In genomic region chr16:18767217-18767616, GRCh38 we compare ENCODE assay signal across 8 cellular contexts. TPM values are rescaled to one million over a fixed set of nuclear protein-coding genes. Genes with fewer than 3 reads are reported as not detected.
A peak's percentile ranks its signal among the peaks of the same experiment; 100 is the strongest.
DNase-seq lines count a peak whose midpoint lies in the region; ATAC-seq lines count a peak whose summit lies in the region.
"Not testable (repeated sequence)": the region's sequence is repeated elsewhere in the genome, so short reads cannot be mapped to it uniquely, and the experiment has no call there.

No MANE protein-coding gene starts in this region.

- not testable (repeated sequence) for H3K4me3 ChIP-seq in CD8-positive, alpha-beta memory T cell (ENCODE audit: low read length)

- POLR2A ChIA-PET in CD8-positive, alpha-beta memory T cell (lab: Charles Lee), result not testable (repeated sequence)

- not testable (repeated sequence) for H3K9me3 Mint-ChIP-seq in CD8-positive, alpha-beta memory T cell

- ATAC-seq in GM18909 (IDR thresholded peaks at IDR 0.05; ENCODE audit: poor library complexity, unreplicated experiment) (peak; percentile 68), GM21528 (IDR thresholded peaks at IDR 0.05; ENCODE audit: low FRiP score, unreplicated experiment) (peak; percentile 55), HG02938 (IDR thresholded peaks at IDR 0.05; ENCODE audit: unreplicated experiment) (peak; percentile 52), HG03565 (IDR thresholded peaks at IDR 0.05; ENCODE audit: unreplicated experiment) (peak; percentile 56)

- not testable (repeated sequence) for H3K4me1 ChIP-seq in CD8-positive, alpha-beta memory T cell (ENCODE audit: insufficient read depth, low read length)

- H3K4me3 Mint-ChIP-seq in CD8-positive, alpha-beta memory T cell, result peak overlapping the region in 6 of 7 donors; percentile 35 to 66 (median 54)

- not testable (repeated sequence) for H3K27me3 ChIP-seq in CD8-positive, alpha-beta memory T cell (ENCODE audit: insufficient read depth, low read length, poor library complexity, severe bottlenecking)

- H3K36me3 Mint-ChIP-seq in CD8-positive, alpha-beta memory T cell, result not testable (repeated sequence)

- H3K27me3 Mint-ChIP-seq in CD8-positive, alpha-beta memory T cell, result not testable (repeated sequence)

- peaks cover 13 to 18% (median 15%) of the 10 kb centered on the region in 3 donors for H3K4me1 Mint-ChIP-seq in CD8-positive, alpha-beta memory T cell

- CTCF ChIA-PET in CD8-positive, alpha-beta memory T cell (lab: Charles Lee), result interaction anchor here (1.1 kb wide), 1 partner anchor 34 kb away, joined by 4 read pairs; the partner anchor contains the start of gene ARL6IP1

- H3K36me3 ChIP-seq in CD8-positive, alpha-beta memory T cell (ENCODE audit: insufficient read depth, low read length), result not testable (repeated sequence)

- peak overlapping the region in 7 of 8 donors; percentile 9 to 81 (median 76) for H3K27ac Mint-ChIP-seq in CD8-positive, alpha-beta memory T cell

- not testable (repeated sequence) for H3K27ac ChIP-seq in CD8-positive, alpha-beta memory T cell (ENCODE audit: low read depth, low read length)

- H3K9me3 ChIP-seq in CD8-positive, alpha-beta memory T cell (ENCODE audit: low read length), result not testable (repeated sequence)

- DNase-seq in CD8-positive, alpha-beta memory T cell, result peak; percentile 6 to 69 (median 27)
- peak; percentile 29 for DNase-seq in activated CD4-positive, alpha-beta T cell treated with anti-CD3 and anti-CD28 coated beads for 48 hours
- DNase-seq in activated naive CD4-positive, alpha-beta T cell treated with Interleukin-2 at 50 U/mL for 16 hours, result peak; percentile 49
- peak; percentile 34 for DNase-seq in myocyte (ENCODE audit: low read depth)

RNA-seq across cellular contexts. Expression of gene RPS15A, which starts 22.9 kb away (rescaled TPM):
- 1,000 to 10,000 TPM; 1,654 to 1,749 TPM for total RNA-seq in CD8-positive, alpha-beta memory T cell
- 3,131 TPM for polyA plus RNA-seq in CD8-positive, alpha-beta memory T cell
- total RNA-seq in myocyte, result 1,462 and 1,617 TPM in 2 replicates
- polyA plus RNA-seq in myocyte (2012), result 1,601 TPM

RNA-seq across cellular contexts. Expression of gene ARL6IP1, which starts 34.1 kb away (rescaled TPM):
- total RNA-seq in CD8-positive, alpha-beta memory T cell, result 10 to 100 TPM; 90.6 to 92.8 TPM
- 229 TPM for polyA plus RNA-seq in CD8-positive, alpha-beta memory T cell
- 94.5 and 101 TPM in 2 replicates for total RNA-seq in myocyte
- polyA plus RNA-seq in myocyte (2012), result 65.9 TPM
